Comparison of ENCODE assay signal across 13 cellular contexts in the genomic region with DNA sequence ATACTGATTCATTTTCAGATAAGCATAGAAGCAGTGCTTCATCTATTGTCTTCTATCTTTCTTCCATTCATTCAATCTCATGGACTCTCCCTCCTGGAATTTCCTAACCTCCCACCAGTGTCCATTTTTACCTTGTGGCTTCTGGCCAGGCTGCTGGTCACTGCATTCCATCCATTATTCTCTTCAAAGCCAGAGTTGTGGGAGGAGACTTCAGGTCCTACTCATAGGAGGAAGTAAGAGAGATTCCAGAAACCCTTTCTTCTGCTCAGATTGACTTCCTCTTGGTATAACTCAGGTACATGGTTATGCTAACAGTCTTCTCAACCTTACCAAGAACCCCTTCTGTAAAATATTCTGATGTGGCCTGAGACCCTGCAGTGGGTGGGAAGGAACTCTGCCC.
DNase-seq lines count a peak whose midpoint lies in the region; FAIRE-seq and TF ChIP-seq lines count a peak whose summit lies in the region.
"Had no signal": no experiment of that assay in that cellular context is flagged by ENCODE, and none has a peak within 500 bp of the region (broad histone marks: within the 10 kb centered on the region; RNA-seq: fewer than 3 reads in every experiment).

No MANE protein-coding gene starts in this region.

- H4K20me1 ChIP-seq in PC-9 (ENCODE audit: insufficient read depth) (no peaks in the 10 kb centered on the region), endothelial cell of umbilical vein (replicated peaks; ENCODE audit: control insufficient read depth, extremely low read depth, insufficient read depth, low read length) (no peaks in the 10 kb centered on the region)

- no peak overlapping the region for H3K4me3 ChIP-seq in PC-9
- no peak overlapping the region for H3K4me3 ChIP-seq in endothelial cell of umbilical vein (replicated peaks in 1 of 3; ENCODE audit: insufficient read depth in 1 of 3, low read depth in 1 of 3, low read length in 3 of 3)
- H3K4me3 ChIP-seq: prostate gland had no signal

- BruUV-seq in PC-9 (replicated peaks; lab: Mats Ljungman, UMichigan), result no TSS peak
- no TSS peak for BruUV-seq in endothelial cell of umbilical vein (replicated peaks; lab: Mats Ljungman, UMichigan)

- TF ChIP-seq CTCF in PC-9 (conservative IDR thresholded peaks at IDR 0.05) (no peak), endothelial cell of umbilical vein (IDR thresholded peaks at IDR 0.05; ENCODE audit: extremely low read depth in 1 of 2, insufficient read depth in 1 of 2, low read depth in 1 of 2, low read length in 2 of 2) (no peak)

- H3K4me1 ChIP-seq in PC-9 (replicated peaks; ENCODE audit: insufficient read depth) (peaks cover 41% of the 10 kb centered on the region), endothelial cell of umbilical vein (ENCODE audit: control insufficient read depth, extremely low read depth, insufficient read depth, low read length) (peaks cover 8% of the 10 kb centered on the region)
- H3K4me1 ChIP-seq: prostate gland had no signal

- no peak for TF ChIP-seq POLR2A in endothelial cell of umbilical vein (IDR thresholded peaks at IDR 0.05; ENCODE audit: low read depth, low read length)

- CTCF ChIA-PET in PC-9 (lab: Charles Lee), result no interaction called here
- CTCF ChIA-PET in endothelial cell of umbilical vein (lab: Charles Lee), result interaction anchor here (0.6 to 1.4 kb wide), 4 partner anchors 14 to 32 kb away, joined by 3 read pairs; no protein-coding TSS in a partner anchor

- POLR2A ChIA-PET in PC-9 (lab: Charles Lee; ENCODE audit: unreplicated experiment), result no interaction called here
- POLR2A ChIA-PET in endothelial cell of umbilical vein (lab: Charles Lee), result no interaction called here

- H3F3A ChIP-seq in PC-9 (ENCODE audit: insufficient read depth, low read depth), result peaks cover 27% of the 10 kb centered on the region

- dilution Hi-C loops in endothelial cell of umbilical vein (cut with MboI; ENCODE audit: extremely low pct_ligation_motif_present, low sequenced_read_pairs), result no loop called here

- no peaks in the 10 kb centered on the region for H3K9me2 ChIP-seq in PC-9 (ENCODE audit: insufficient read depth)

- peak overlapping the region; percentile 55 for H3K27ac ChIP-seq in PC-9
- no peak overlapping the region for H3K27ac ChIP-seq in endothelial cell of umbilical vein (ENCODE audit: insufficient read depth, low read depth, low read length)
- H3K27ac ChIP-seq: prostate gland had no signal

- no peaks in the 10 kb centered on the region for H3K9me1 ChIP-seq in endothelial cell of umbilical vein (replicated peaks; ENCODE audit: control insufficient read depth, extremely low read depth, insufficient read depth, low read length)

- H3K9me3 ChIP-seq in PC-9 (ENCODE audit: insufficient read depth, low read depth), result no peaks in the 10 kb centered on the region; the same call in 1 of the 2 replicates
- H3K9me3 ChIP-seq in endothelial cell of umbilical vein (replicated peaks; ENCODE audit: control insufficient read depth, insufficient read depth, low read length), result no peaks in the 10 kb centered on the region
- H3K9me3 ChIP-seq: prostate gland had no signal

- FAIRE-seq in endothelial cell of umbilical vein (lab: Jason Lieb, UNC), result peak; percentile 66

- peak overlapping the region; percentile 30 for H3K4me2 ChIP-seq in PC-9
- H3K4me2 ChIP-seq in endothelial cell of umbilical vein (ENCODE audit: insufficient read depth, low read length), result no peak overlapping the region

- no peaks in the 10 kb centered on the region for H3K79me2 ChIP-seq in PC-9 (ENCODE audit: low read depth)
- no peaks in the 10 kb centered on the region for H3K79me2 ChIP-seq in endothelial cell of umbilical vein (ENCODE audit: control insufficient read depth, insufficient read depth, low read length)

- H3K27me3 ChIP-seq in PC-9 (ENCODE audit: insufficient read depth, low read depth) (no peaks in the 10 kb centered on the region), endothelial cell of umbilical vein (ENCODE audit: control insufficient read depth in 2 of 2, insufficient read depth in 2 of 2, low read length in 2 of 2) (no peaks in the 10 kb centered on the region)

- no peak overlapping the region for H3K9ac ChIP-seq in endothelial cell of umbilical vein (replicated peaks; ENCODE audit: extremely low read depth, insufficient read depth, low read length)

- no peaks in the 10 kb centered on the region for H3K36me3 ChIP-seq in PC-9 (ENCODE audit: low read depth)
- no peaks in the 10 kb centered on the region for H3K36me3 ChIP-seq in endothelial cell of umbilical vein (ENCODE audit: control insufficient read depth in 2 of 2, extremely low read depth in 1 of 2, insufficient read depth in 2 of 2, low read length in 2 of 2)
- H3K36me3 ChIP-seq: prostate gland had no signal

- intact Hi-C loops in PC-9 (cut with micrococcal nuclease; ENCODE audit: unreplicated experiment) (loop anchor here (1.0 kb wide), 1 partner anchor 153 kb away; the partner anchor contains the start of gene SLC12A2), endothelial cell of umbilical vein (cut with micrococcal nuclease) (no loop called here)

- no peak overlapping the region for H2AFZ ChIP-seq in PC-9
- H2AFZ ChIP-seq in endothelial cell of umbilical vein (ENCODE audit: low read depth, low read length), result no peak overlapping the region

- DNase-seq in GM03348 (ENCODE audit: low spot score), result peak; percentile 61
- DNase-seq in PC-9, result peak; percentile 77 to 89
- DNase-seq in endothelial cell of umbilical vein (ENCODE audit: low read depth, low spot score), result peak; percentile 29
- peak; percentile 93 for DNase-seq in renal cortical epithelial cell (ENCODE audit: low read depth)
- DNase-seq in HuH-7.5 (ENCODE audit: low spot score), result no peak
- no peak for DNase-seq in NOMO-1 (lab: John Stamatoyannopoulos, UW; ENCODE audit: unreplicated experiment in 2 of 2)
- DNase-seq in activated gamma-delta T cell (lab: John Stamatoyannopoulos, UW), result no peak
- DNase-seq: CD8-positive, alpha-beta memory T cell; Kasumi-1; naive B cell; NCI-H146; NCI-H446 treated with DMSO at 0.1 percent for 48 hours had no signal

TF ChIP-seq in endothelial cell of umbilical vein, 7 proteins besides CTCF, POLR2A, EP300 and RAD21:
- no peak for TF ChIP-seq EZH2 (IDR thresholded peaks at IDR 0.05; ENCODE audit: borderline replicate concordance, low read depth, low read length, severe bottlenecking)
- no peak for TF ChIP-seq JUN (IDR thresholded peaks at IDR 0.05; ENCODE audit: borderline replicate concordance, insufficient read depth, insufficient read length, low read depth)
- TF ChIP-seq, protein P1, sequence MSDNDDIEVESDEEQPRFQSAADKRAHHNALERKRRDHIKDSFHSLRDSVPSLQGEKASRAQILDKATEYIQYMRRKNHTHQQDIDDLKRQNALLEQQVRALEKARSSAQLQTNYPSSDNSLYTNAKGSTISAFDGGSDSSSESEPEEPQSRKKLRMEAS (IDR thresholded peaks at IDR 0.05; ENCODE audit: insufficient read depth, insufficient read length), result no peak
- no peak for TF ChIP-seq POLR2AphosphoS5 (IDR thresholded peaks at IDR 0.05; ENCODE audit: insufficient read depth, low read depth, low read length)
- TF ChIP-seq FOS (IDR thresholded peaks at IDR 0.05; ENCODE audit: borderline replicate concordance, insufficient read depth, low read length), result no peak
- TF ChIP-seq GATA2 (IDR thresholded peaks at IDR 0.05; ENCODE audit: insufficient read depth, insufficient read length, low read depth, low read length), result peak; percentile 24
- no peak for TF ChIP-seq MYC (IDR thresholded peaks at IDR 0.05; ENCODE audit: low read depth, low read length)

Comparison
In these comparisons a context has a peak if more than half of its experiments do, and no peak if none do; other contexts are left out.
1. DNase-seq: peak in GM03348 (single experiment), PC-9 (2 of 2), endothelial cell of umbilical vein (single experiment) and renal cortical epithelial cell (single experiment); none in HuH-7.5 (single experiment), NOMO-1 (0 of 2) and activated gamma-delta T cell (single experiment).